In the genomic region with DNA sequence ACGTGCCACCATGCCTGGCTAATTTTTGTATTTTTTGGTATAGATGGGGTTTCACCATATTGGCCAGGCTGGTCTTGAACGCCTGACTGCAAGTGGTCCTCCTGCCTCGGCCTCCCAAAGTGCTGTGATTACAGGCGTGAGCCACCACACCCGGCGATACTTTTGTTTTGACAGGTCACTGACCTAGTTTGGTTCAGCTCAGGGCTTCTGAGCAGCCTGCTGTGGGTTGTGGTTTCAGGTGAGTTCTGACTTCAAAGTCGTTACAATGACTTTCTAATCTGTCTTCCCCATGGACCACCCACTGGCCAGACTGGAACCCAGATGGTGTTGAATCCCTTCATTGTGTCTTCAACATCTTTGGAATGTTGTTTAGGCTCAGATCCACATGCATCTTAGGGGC, we compare ENCODE assay signal across 17 cellular contexts.
DNase-seq lines count a peak whose midpoint lies in the region; ATAC-seq and TF ChIP-seq lines count a peak whose summit lies in the region.
"Had no signal": no experiment of that assay in that cellular context is flagged by ENCODE, and none has a peak within 500 bp of the region (broad histone marks: within the 10 kb centered on the region; RNA-seq: fewer than 3 reads in every experiment).

No MANE protein-coding gene starts in this region.

- H3K9ac ChIP-seq in mammary epithelial cell (ENCODE audit: insufficient read depth, low read length), result no peak overlapping the region

- no peak overlapping the region for H3K4me3 Mint-ChIP-seq in activated naive CD4-positive, alpha-beta T cell treated with anti-CD3 and anti-CD28 coated beads for 36 hours
- no peak overlapping the region for H3K4me3 Mint-ChIP-seq in activated naive CD4-positive, alpha-beta T cell treated with anti-CD3 and anti-CD28 coated beads, Interleukin-2, amount 10 ng/mL, durations not matched to agents 7 days and 5 days
- H3K4me3 Mint-ChIP-seq: nephron had no signal

- no peak overlapping the region for H3K4me3 ChIP-seq in mammary epithelial cell (replicated peaks in 1 of 3; ENCODE audit: insufficient read depth in 1 of 3, low read depth in 2 of 3, low read length in 3 of 3)
- H3K4me3 ChIP-seq: psoas muscle, spleen had no signal

- no peaks in the 10 kb centered on the region for H3K36me3 ChIP-seq in mammary epithelial cell (ENCODE audit: insufficient read depth, low read length)
- H3K36me3 ChIP-seq: spleen had no signal

- intact Hi-C loops in activated naive CD4-positive, alpha-beta T cell treated with anti-CD3 and anti-CD28 coated beads for 36 hours (cut with micrococcal nuclease), result no loop called here
- intact Hi-C loops in mammary epithelial cell (cut with micrococcal nuclease), result no loop called here

- H3K27ac Mint-ChIP-seq in activated naive CD4-positive, alpha-beta T cell treated with anti-CD3 and anti-CD28 coated beads for 36 hours, result peak overlapping the region; percentile 18
- H3K27ac Mint-ChIP-seq in activated naive CD4-positive, alpha-beta T cell treated with anti-CD3 and anti-CD28 coated beads, Interleukin-2, amount 10 ng/mL, durations not matched to agents 7 days and 5 days, result no peak overlapping the region
- H3K27ac Mint-ChIP-seq: nephron had no signal

- in situ Hi-C loops in mammary epithelial cell (cut with MboI; ENCODE audit: low sequenced_read_pairs in 2 of 2), result no loop called here

- CTCF ChIA-PET in activated naive CD4-positive, alpha-beta T cell treated with anti-CD3 and anti-CD28 coated beads for 36 hours (lab: Charles Lee), result interaction anchor here (0.7 kb wide), 1 partner anchor 32 kb away, joined by 3 read pairs; no protein-coding TSS in a partner anchor
- CTCF ChIA-PET in activated naive CD4-positive, alpha-beta T cell treated with anti-CD3 and anti-CD28 coated beads, Interleukin-2, amount 10 ng/mL, durations not matched to agents 7 days and 5 days (lab: Charles Lee), result no interaction called here
- CTCF ChIA-PET in mammary epithelial cell (lab: Charles Lee; ENCODE audit: low non-redundant PET), result no interaction called here

- H3K36me3 Mint-ChIP-seq in activated naive CD4-positive, alpha-beta T cell treated with anti-CD3 and anti-CD28 coated beads for 36 hours (ENCODE audit: low read depth), result no peaks in the 10 kb centered on the region
- H3K36me3 Mint-ChIP-seq in activated naive CD4-positive, alpha-beta T cell treated with anti-CD3 and anti-CD28 coated beads, Interleukin-2, amount 10 ng/mL, durations not matched to agents 7 days and 5 days, result no peaks in the 10 kb centered on the region

- DNase-seq in activated naive CD4-positive, alpha-beta T cell treated with anti-CD3 and anti-CD28 coated beads for 36 hours, result peak; percentile 54
- DNase-seq in activated naive CD4-positive, alpha-beta T cell (lab: John Stamatoyannopoulos, UW), result no peak
- DNase-seq in GM20000 (ENCODE audit: low spot score) (peak; percentile 57), HuH-7.5 (ENCODE audit: low spot score) (no peak), NCI-H1105 treated with DMSO at 0.1 percent for 48 hours (lab: John Stamatoyannopoulos, UW) (no peak), mammary epithelial cell (no peak)
- DNase-seq in activated naive CD4-positive, alpha-beta T cell treated with anti-CD3 and anti-CD28 coated beads, Interleukin-2, amount 10 ng/mL, durations not matched to agents 7 days and 5 days, result peak; percentile 24
- peak; percentile 36 for DNase-seq in stimulated activated naive CD8-positive, alpha-beta T cell treated with anti-CD3 and anti-CD28 coated beads, Interleukin-15, Interleukin-2, amounts not matched to agents 100 U/mL and 50 U/mL, for 24 hours
- DNase-seq: activated CD4-positive, alpha-beta T cell treated with anti-CD3 and anti-CD28 coated beads for 4 hours; GF-D8; NCI-H2029; NCI-H510A; psoas muscle; SHP77 treated with DMSO at 0.1 percent for 48 hours; spleen had no signal

- WGBS in mammary epithelial cell (ENCODE audit: low coverage, missing lambda C conversion rate), result 49% methylated on average over 6 of the region's 7 CpGs

- peaks cover 2% of the 10 kb centered on the region for H3K9me3 Mint-ChIP-seq in activated naive CD4-positive, alpha-beta T cell treated with anti-CD3 and anti-CD28 coated beads for 36 hours
- no peaks in the 10 kb centered on the region for H3K9me3 Mint-ChIP-seq in activated naive CD4-positive, alpha-beta T cell treated with anti-CD3 and anti-CD28 coated beads, Interleukin-2, amount 10 ng/mL, durations not matched to agents 7 days and 5 days

- no peaks in the 10 kb centered on the region for H3K27me3 ChIP-seq in mammary epithelial cell (ENCODE audit: insufficient read depth, low read length)
- H3K27me3 ChIP-seq: spleen had no signal

- no peaks in the 10 kb centered on the region for H3K27me3 Mint-ChIP-seq in activated naive CD4-positive, alpha-beta T cell treated with anti-CD3 and anti-CD28 coated beads for 36 hours (ENCODE audit: low read depth)
- H3K27me3 Mint-ChIP-seq in activated naive CD4-positive, alpha-beta T cell treated with anti-CD3 and anti-CD28 coated beads, Interleukin-2, amount 10 ng/mL, durations not matched to agents 7 days and 5 days, result peaks cover 25% of the 10 kb centered on the region

- H2AFZ ChIP-seq in mammary epithelial cell (ENCODE audit: low read depth, low read length), result no peak overlapping the region

- H4K20me1 ChIP-seq in mammary epithelial cell (ENCODE audit: insufficient read depth, low read length), result no peaks in the 10 kb centered on the region

- H3K79me2 ChIP-seq in mammary epithelial cell (ENCODE audit: insufficient read depth, low read length), result no peaks in the 10 kb centered on the region

- no peak overlapping the region for H3K27ac ChIP-seq in mammary epithelial cell (ENCODE audit: insufficient read depth, low read depth, low read length)
- H3K27ac ChIP-seq: psoas muscle, spleen had no signal

- no peak overlapping the region for H3K4me2 ChIP-seq in mammary epithelial cell (ENCODE audit: insufficient read depth, low read depth, low read length)

- H3K4me1 ChIP-seq in mammary epithelial cell (ENCODE audit: insufficient read depth, low read length), result no peaks in the 10 kb centered on the region
- H3K4me1 ChIP-seq: psoas muscle had no signal

- H3K4me1 Mint-ChIP-seq in activated naive CD4-positive, alpha-beta T cell treated with anti-CD3 and anti-CD28 coated beads for 36 hours (ENCODE audit: low read depth), result peaks cover 13% of the 10 kb centered on the region
- H3K4me1 Mint-ChIP-seq in activated naive CD4-positive, alpha-beta T cell treated with anti-CD3 and anti-CD28 coated beads, Interleukin-2, amount 10 ng/mL, durations not matched to agents 7 days and 5 days, result peaks cover 13% of the 10 kb centered on the region
- H3K4me1 Mint-ChIP-seq: nephron had no signal

- dilution Hi-C loops in mammary epithelial cell (cut with HindIII; ENCODE audit: low sequenced_read_pairs), result no loop called here

- ATAC-seq in stimulated activated naive CD8-positive, alpha-beta T cell treated with anti-CD3 and anti-CD28 coated beads, Interleukin-15, Interleukin-2, amounts not matched to agents 100 U/mL and 50 U/mL, for 24 hours, result peak; percentile 64
- ATAC-seq: esophagus mucosa, psoas muscle had no signal

- BruUV-seq in mammary epithelial cell (replicated peaks; lab: Mats Ljungman, UMichigan), result no TSS peak

- no peak for TF ChIP-seq CTCF in GM20000 (IDR thresholded peaks at IDR 0.05; ENCODE audit: extremely low read depth, missing control alignments)
- no peak for TF ChIP-seq CTCF in mammary epithelial cell (conservative IDR thresholded peaks at IDR 0.05 in 1 of 2, IDR thresholded peaks at IDR 0.05 in 1 of 2; ENCODE audit: extremely low read depth in 1 of 2, insufficient read depth in 1 of 2, low read depth in 1 of 2, low read length in 2 of 2)

- no peaks in the 10 kb centered on the region for H3K9me3 ChIP-seq in mammary epithelial cell (replicated peaks; ENCODE audit: insufficient read depth, low read length)
- H3K9me3 ChIP-seq: psoas muscle, spleen had no signal

Comparison
In these comparisons a context has a peak if more than half of its experiments do, and no peak if none do; other contexts are left out.
1. DNase-seq: peak in activated naive CD4-positive, alpha-beta T cell treated with anti-CD3 and anti-CD28 coated beads for 36 hours (single experiment), GM20000 (single experiment), activated naive CD4-positive, alpha-beta T cell treated with anti-CD3 and anti-CD28 coated beads, Interleukin-2, amount 10 ng/mL, durations not matched to agents 7 days and 5 days (single experiment) and stimulated activated naive CD8-positive, alpha-beta T cell treated with anti-CD3 and anti-CD28 coated beads, Interleukin-15, Interleukin-2, amounts not matched to agents 100 U/mL and 50 U/mL, for 24 hours (single experiment); none in activated naive CD4-positive, alpha-beta T cell (0 of 4), HuH-7.5 (single experiment), NCI-H1105 treated with DMSO at 0.1 percent for 48 hours (single experiment) and mammary epithelial cell (single experiment).